ENCODE assay signal across 21 cellular contexts in genomic region chr13:29808264-29808663, GRCh38. TPM values are rescaled to one million over a fixed set of nuclear protein-coding genes. Genes with fewer than 3 reads are reported as not detected.
DNase-seq lines count a peak whose midpoint lies in the region; ATAC-seq, FAIRE-seq and TF ChIP-seq lines count a peak whose summit lies in the region.
"Had no signal": no experiment of that assay in that cellular context is flagged by ENCODE, and none has a peak within 500 bp of the region (broad histone marks: within the 10 kb centered on the region; RNA-seq: fewer than 3 reads in every experiment).

No MANE protein-coding gene starts in this region.

- TF ChIP-seq POLR2A in HepG2 (IDR thresholded peaks at IDR 0.05; ENCODE audit: insufficient read depth in 1 of 2, low read depth in 2 of 2, low read length in 2 of 2), result no peak

- POLR2A ChIA-PET in HepG2 (lab: Yijun Ruan, JAX), result interaction anchor here (0.6 kb wide), 1 partner anchor 12 kb away, joined by 5 read pairs; no protein-coding TSS in a partner anchor

- peaks cover 4% of the 10 kb centered on the region for H3K36me3 Mint-ChIP-seq in CD4-positive, CD25-positive, alpha-beta regulatory T cell
- H3K36me3 Mint-ChIP-seq: CD8-positive, alpha-beta memory T cell had no signal

- H3K27ac Mint-ChIP-seq in CD4-positive, CD25-positive, alpha-beta regulatory T cell, result no peak overlapping the region
- H3K27ac Mint-ChIP-seq: B cell; CD4-positive, alpha-beta T cell; GM23338; H9; HFFc6 had no signal

- H4K20me1 ChIP-seq in HepG2 (ENCODE audit: insufficient read depth, low read length), result peaks cover 14% of the 10 kb centered on the region

- TF ChIP-seq EP300 in HepG2 (IDR thresholded peaks at IDR 0.05; ENCODE audit: low read depth in 2 of 2, low read length in 2 of 2), result no peak
- no peak for TF ChIP-seq EP300 in HepG2 (CRISPR knock-in tag; IDR thresholded peaks at IDR 0.05; ENCODE audit: borderline replicate concordance)

- no peaks in the 10 kb centered on the region for H3K27me3 ChIP-seq in CD4-positive, CD25-positive, alpha-beta regulatory T cell (ENCODE audit: control insufficient read depth, insufficient read depth, low read length)
- H3K27me3 ChIP-seq in HepG2 (ENCODE audit: control insufficient read depth in 1 of 2, insufficient read depth in 2 of 2, low read length in 2 of 2), result no peaks in the 10 kb centered on the region
- H3K27me3 ChIP-seq: BLaER1 had no signal

- no peak overlapping the region for H2AFZ ChIP-seq in HepG2 (ENCODE audit: low read length)
- H2AFZ ChIP-seq: GM23338 had no signal

- no peak overlapping the region for H3K4me2 ChIP-seq in HepG2 (ENCODE audit: low read depth, low read length)
- H3K4me2 ChIP-seq: BLaER1, GM23338 had no signal

- peak overlapping the region; percentile 98 for H3K27ac ChIP-seq in 22Rv1
- no peak overlapping the region for H3K27ac ChIP-seq in CD4-positive, CD25-positive, alpha-beta regulatory T cell (ENCODE audit: insufficient read depth, low read length, poor library complexity, severe bottlenecking)
- H3K27ac ChIP-seq in VCaP, result peak overlapping the region; percentile 90
- H3K27ac ChIP-seq in HepG2 (ENCODE audit: extremely low read length, insufficient read depth, low read length), result no peak overlapping the region
- H3K27ac ChIP-seq: BLaER1, C4-2B had no signal

- H3K4me1 ChIP-seq in CD4-positive, CD25-positive, alpha-beta regulatory T cell (ENCODE audit: control insufficient read depth, insufficient read depth, low read length, poor library complexity, severe bottlenecking), result peaks cover 37% of the 10 kb centered on the region
- peaks cover 36% of the 10 kb centered on the region for H3K4me1 ChIP-seq in HepG2 (ENCODE audit: insufficient read depth, low read length)

- H3K4me3 Mint-ChIP-seq in CD4-positive, CD25-positive, alpha-beta regulatory T cell, result no peak overlapping the region
- H3K4me3 Mint-ChIP-seq: B cell; CD4-positive, alpha-beta T cell; GM23338; H9; HFFc6 had no signal

- CTCF ChIA-PET in HepG2 (lab: Yijun Ruan, JAX; ENCODE audit: low intra/inter-chr PET ratio, low total read pairs), result no interaction called here

- H3K9me3 ChIP-seq in CD4-positive, CD25-positive, alpha-beta regulatory T cell (ENCODE audit: control insufficient read depth in 2 of 2, low read length in 2 of 2), result no peaks in the 10 kb centered on the region
- no peaks in the 10 kb centered on the region for H3K9me3 ChIP-seq in HepG2 (ENCODE audit: low read length)

- FAIRE-seq in HepG2 (lab: Jason Lieb, UNC), result no peak
- FAIRE-seq: A204.1, GM12892 had no signal

- peaks cover 0 to 2% (median 0%) of the 10 kb centered on the region in 7 donors for H3K9me3 Mint-ChIP-seq in CD4-positive, CD25-positive, alpha-beta regulatory T cell
- H3K9me3 Mint-ChIP-seq: CD4-positive, alpha-beta T cell; CD8-positive, alpha-beta memory T cell; GM23338; H9; HFFc6 had no signal

- intact Hi-C loops in HepG2 (cut with micrococcal nuclease; ENCODE audit: unreplicated experiment), result no loop called here

- TF ChIP-seq RAD21 in HepG2 (CRISPR knock-in tag; IDR thresholded peaks at IDR 0.05), result no peak

- H3K4me3 ChIP-seq in CD4-positive, CD25-positive, alpha-beta regulatory T cell (ENCODE audit: low read depth, low read length), result peak overlapping the region; percentile 5
- no peak overlapping the region for H3K4me3 ChIP-seq in HepG2 (replicated peaks in 1 of 3; ENCODE audit: insufficient read depth in 1 of 3, low read depth in 2 of 3, low read length in 3 of 3)
- H3K4me3 ChIP-seq: BLaER1, GM23338 had no signal

- no peak for ATAC-seq in CD4-positive, CD25-positive, alpha-beta regulatory T cell (ENCODE audit: low read depth in 2 of 2)
- no peak for ATAC-seq in HepG2
- no peak for ATAC-seq in GM21390 (IDR thresholded peaks at IDR 0.05; ENCODE audit: unreplicated experiment)
- ATAC-seq: GM23338, HCT116 had no signal

- no peak overlapping the region for H3K9ac ChIP-seq in HepG2 (ENCODE audit: insufficient read depth, low read depth, low read length)
- H3K9ac ChIP-seq: BLaER1 had no signal

- peaks cover 2% of the 10 kb centered on the region for H3K36me3 ChIP-seq in CD4-positive, CD25-positive, alpha-beta regulatory T cell (ENCODE audit: control insufficient read depth, insufficient read depth, low read length)
- H3K36me3 ChIP-seq in HepG2 (replicated peaks in 1 of 2; ENCODE audit: control insufficient read depth in 1 of 2, insufficient read depth in 2 of 2, low read length in 2 of 2), result no peaks in the 10 kb centered on the region
- H3K36me3 ChIP-seq: BLaER1 had no signal

- in situ Hi-C loops in HepG2 (cut with HindIII; ENCODE audit: extremely low pct_ligation_motif_present, low pct_unique_long_range_greater_than_20kb), result no loop called here

- H3K27me3 Mint-ChIP-seq in CD4-positive, CD25-positive, alpha-beta regulatory T cell, result no peaks in the 10 kb centered on the region
- H3K27me3 Mint-ChIP-seq: B cell; CD4-positive, alpha-beta T cell; CD8-positive, alpha-beta memory T cell had no signal

- H3K79me2 ChIP-seq in HepG2 (ENCODE audit: insufficient read depth, low read length), result peaks cover 37% of the 10 kb centered on the region

- TF ChIP-seq CTCF in 22Rv1 (IDR thresholded peaks at IDR 0.05) (no peak), VCaP (conservative IDR thresholded peaks at IDR 0.05) (no peak), HepG2 (CRISPR knock-in tag; IDR thresholded peaks at IDR 0.05) (no peak)

- BruUV-seq in HepG2 (replicated peaks; lab: Mats Ljungman, UMichigan), result no TSS peak

- DNase-seq in CD4-positive, CD25-positive, alpha-beta regulatory T cell, result no peak
- DNase-seq in HepG2 (ENCODE audit: low spot score) (no peak), NCI-H345 (lab: John Stamatoyannopoulos, UW) (no peak)
- DNase-seq: Calu3; CD4-positive, alpha-beta T cell; CD8-positive, alpha-beta memory T cell; DMS53; DMS79 treated with DMSO at 0.1 percent for 48 hours; GF-D8; H9; HFFc6 had no signal

- peaks cover 44 to 68% (median 51%) of the 10 kb centered on the region in 4 donors for H3K4me1 Mint-ChIP-seq in CD4-positive, CD25-positive, alpha-beta regulatory T cell

TF ChIP-seq in HepG2, 621 proteins besides CTCF, POLR2A, EP300 and RAD21 (continues in another document):
- TF ChIP-seq ZNF460 (CRISPR knock-in tag; IDR thresholded peaks at IDR 0.05; ENCODE audit: borderline replicate concordance) (no peak), TRIM22 (IDR thresholded peaks at IDR 0.05) (no peak), IRF1 (CRISPR knock-in tag; IDR thresholded peaks at IDR 0.05; ENCODE audit: low read depth) (no peak)
- TF ChIP-seq, protein P1, sequence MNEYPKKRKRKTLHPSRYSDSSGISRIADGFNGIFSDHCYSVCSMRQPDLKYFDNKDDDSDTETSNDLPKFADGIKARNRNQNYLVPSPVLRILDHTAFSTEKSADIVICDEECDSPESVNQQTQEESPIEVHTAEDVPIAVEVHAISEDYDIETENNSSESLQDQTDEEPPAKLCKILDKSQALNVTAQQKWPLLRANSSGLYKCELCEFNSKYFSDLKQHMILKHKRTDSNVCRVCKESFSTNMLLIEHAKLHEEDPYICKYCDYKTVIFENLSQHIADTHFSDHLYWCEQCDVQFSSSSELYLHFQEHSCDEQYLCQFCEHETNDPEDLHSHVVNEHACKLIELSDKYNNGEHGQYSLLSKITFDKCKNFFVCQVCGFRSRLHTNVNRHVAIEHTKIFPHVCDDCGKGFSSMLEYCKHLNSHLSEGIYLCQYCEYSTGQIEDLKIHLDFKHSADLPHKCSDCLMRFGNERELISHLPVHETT (CRISPR knock-in tag; conservative IDR thresholded peaks at IDR 0.05), result no peak

RNA-seq across cellular contexts. Expression of gene UBL3, which starts 42.2 kb away (rescaled TPM):
- 66.6 TPM for total RNA-seq in CD4-positive, CD25-positive, alpha-beta regulatory T cell
- 10 to 100 TPM; 64.6 to 85.0 (median 74.6) TPM for polyA plus RNA-seq in CD4-positive, CD25-positive, alpha-beta regulatory T cell
- total RNA-seq in HepG2 (2016; rRNA removed; fragmentation: Illumina TruSeq; extraction: Trizol), result 7.4 and 10.9 TPM in 2 replicates
- total RNA-seq in HepG2 (2016; cell fraction: cytosol; rRNA removed; fragmentation: Illumina TruSeq; extraction: Trizol; ENCODE audit: low read depth), result 1.3 and 1.5 TPM in 2 replicates
- 7.4 and 10.0 TPM in 2 replicates for total RNA-seq in HepG2 (2016; cell fraction: insoluble cytoplasmic fraction; rRNA removed; fragmentation: Illumina TruSeq; extraction: Trizol)
- 8.0 and 8.5 TPM in 2 replicates for total RNA-seq in HepG2 (2016; cell fraction: membrane; rRNA removed; fragmentation: Illumina TruSeq; extraction: Trizol)
- 7.2 and 8.1 TPM in 2 replicates for total RNA-seq in HepG2 (2016; cell fraction: nucleus; rRNA removed; fragmentation: Illumina TruSeq; extraction: Trizol)
- polyA plus RNA-seq in HepG2 (2011; rRNA removed), result 8.7 and 9.6 TPM in 2 replicates
- polyA plus RNA-seq in HepG2 (2011; cell fraction: cytosol; rRNA removed), result 5.1 and 7.8 TPM in 2 replicates
- 2.5 and 3.5 TPM in 2 replicates for polyA plus RNA-seq in HepG2 (2011; cell fraction: nucleus; rRNA removed)
- 16.3 and 17.6 TPM in 2 replicates for polyA plus RNA-seq in HepG2 (2012)
- 1.6 and 2.0 TPM in 2 replicates for polyA plus RNA-seq in HepG2 (2016; cell fraction: cytosol; fragmentation: Illumina TruSeq; extraction: Trizol; ENCODE audit: low read depth)
- polyA plus RNA-seq in HepG2 (2016; cell fraction: insoluble cytoplasmic fraction; fragmentation: Illumina TruSeq; extraction: Trizol; ENCODE audit: low read depth), result 16.2 and 17.1 TPM in 2 replicates
- 9.0 and 9.5 TPM in 2 replicates for polyA plus RNA-seq in HepG2 (2016; cell fraction: membrane; fragmentation: Illumina TruSeq; extraction: Trizol; ENCODE audit: low read depth)
- polyA plus RNA-seq in HepG2 (2016; cell fraction: nucleus; fragmentation: Illumina TruSeq; extraction: Trizol; ENCODE audit: insufficient read depth, low read depth), result 8.6 and 9.3 TPM in 2 replicates
- polyA minus RNA-seq in HepG2 (2011; rRNA and poly(A)+ RNA removed; ENCODE audit: low replicate concordance), result 7.4 and 11.5 TPM in 2 replicates
- 9.4 and 10.7 TPM in 2 replicates for polyA minus RNA-seq in HepG2 (2011; cell fraction: cytosol; rRNA and poly(A)+ RNA removed)
- 15.2 and 16.8 TPM in 2 replicates for polyA minus RNA-seq in HepG2 (2011; cell fraction: nucleus; rRNA and poly(A)+ RNA removed)

Comparison
In these comparisons a context has a peak if more than half of its experiments do, and no peak if none do; other contexts are left out.
1. H3K27ac ChIP-seq: peak in 22Rv1 (single experiment) and VCaP (single experiment); none in CD4-positive, CD25-positive, alpha-beta regulatory T cell (single experiment) and HepG2 (single experiment).